In genomic region chr16:74297296-74297665, GRCh38 we compare ENCODE assay signal across 8 cellular contexts. TPM values are rescaled to one million over a fixed set of nuclear protein-coding genes. Genes with fewer than 3 reads are reported as not detected.
A peak's percentile ranks its signal among the peaks of the same experiment; 100 is the strongest.
DNase-seq lines count a peak whose midpoint lies in the region; FAIRE-seq and TF ChIP-seq lines count a peak whose summit lies in the region.

No MANE protein-coding gene starts in this region.

- H3K79me2 ChIP-seq in astrocyte (ENCODE audit: insufficient read depth, low read length): peaks cover 51% of the 10 kb centered on the region

- peak overlapping the region; percentile 98 for H3K9ac ChIP-seq in astrocyte (ENCODE audit: low read length)

- H4K20me1 ChIP-seq in astrocyte (ENCODE audit: insufficient read depth, low read length): peaks cover 40% of the 10 kb centered on the region

- DNase-seq in ELR (ENCODE audit: low read depth) (peak; percentile 69), HFF-Myc (ENCODE audit: extremely low read depth, low read depth) (no peak), RPMI7951 (ENCODE audit: low read depth) (peak; percentile 37), astrocyte (ENCODE audit: low read depth) (no peak), iPS-NIHi7 (ENCODE audit: extremely low spot score) (peak; percentile 23), GM19238 (ENCODE audit: insufficient read length, low spot score) (no peak), NCI-H1436 treated with DMSO at 0.1 percent for 48 hours (lab: John Stamatoyannopoulos, UW) (no peak)
- peak; percentile 48 to 56 for DNase-seq in stimulated activated CD4-positive, alpha-beta T cell treated with anti-CD3 and anti-CD28 coated beads, Interleukin-2, amount 100 ng/mL, for 24 hours

- peak overlapping the region; percentile 85 for H3K4me2 ChIP-seq in astrocyte (ENCODE audit: low read length)

- H3K27me3 ChIP-seq in astrocyte (ENCODE audit: insufficient read depth, low read length): no peaks in the 10 kb centered on the region

- peaks cover 3% of the 10 kb centered on the region for H3K36me3 Mint-ChIP-seq in astrocyte (ENCODE audit: low read depth, unreplicated experiment)

- no peaks in the 10 kb centered on the region for H3K27me3 Mint-ChIP-seq in astrocyte (ENCODE audit: low read depth, unreplicated experiment)

- H3K9me3 Mint-ChIP-seq in astrocyte (ENCODE audit: unreplicated experiment): no peaks in the 10 kb centered on the region

- H3K4me1 ChIP-seq in astrocyte (ENCODE audit: insufficient read depth, low read length): peaks cover 19% of the 10 kb centered on the region

- H3K9me3 ChIP-seq in astrocyte (ENCODE audit: insufficient read depth, low read depth, low read length): no peaks in the 10 kb centered on the region

- peak overlapping the region; percentile 97 for H3K4me3 Mint-ChIP-seq in astrocyte (ENCODE audit: unreplicated experiment)

- peaks cover 17% of the 10 kb centered on the region for H3K4me1 Mint-ChIP-seq in astrocyte (ENCODE audit: low read depth, unreplicated experiment)

- peak overlapping the region; percentile 52 for H2AFZ ChIP-seq in astrocyte (ENCODE audit: low read depth, low read length)

- H3K27ac Mint-ChIP-seq in astrocyte (ENCODE audit: unreplicated experiment): peak overlapping the region; percentile 98

- peaks cover 27% of the 10 kb centered on the region for H3K36me3 ChIP-seq in astrocyte (ENCODE audit: insufficient read depth, low read length)

- peak overlapping the region; percentile 86 for H3K4me3 ChIP-seq in HFF-Myc (replicated peaks; ENCODE audit: low read depth, low read length)
- peak overlapping the region; percentile 92 for H3K4me3 ChIP-seq in astrocyte (ENCODE audit: insufficient read depth, low read depth, low read length)

- no peak for FAIRE-seq in astrocyte (lab: Jason Lieb, UNC)

- peak overlapping the region; percentile 98 for H3K27ac ChIP-seq in astrocyte (ENCODE audit: low read depth, low read length)

- no peak for TF ChIP-seq CTCF in HFF-Myc (IDR thresholded peaks at IDR 0.05; ENCODE audit: low read depth, low read length, missing control alignments)
- no peak for TF ChIP-seq CTCF in astrocyte (IDR thresholded peaks at IDR 0.05; ENCODE audit: insufficient read depth, low read depth, low read length)

RNA-seq across cellular contexts. Expression of gene PSMD7, which starts 0.7 kb away (rescaled TPM):
- 122 and 133 TPM in 2 replicates for total RNA-seq in RPMI7951 (2014; rRNA removed; shearing (Covaris generic))
- 90.8 and 96.1 TPM in 2 replicates for total RNA-seq in astrocyte

Comparison
In these comparisons a context has a peak if more than half of its experiments do, and no peak if none do; other contexts are left out.
1. DNase-seq: peak in ELR (single experiment), RPMI7951 (single experiment), iPS-NIHi7 (single experiment) and stimulated activated CD4-positive, alpha-beta T cell treated with anti-CD3 and anti-CD28 coated beads, Interleukin-2, amount 100 ng/mL, for 24 hours (2 of 2); none in HFF-Myc (single experiment), astrocyte (single experiment), GM19238 (single experiment) and NCI-H1436 treated with DMSO at 0.1 percent for 48 hours (single experiment).